Comparison of ENCODE assay signal across 12 cellular contexts in genomic region chr5:107359033-107359915, GRCh38.
DNase-seq lines count a peak whose midpoint lies in the region; ATAC-seq, FAIRE-seq and TF ChIP-seq lines count a peak whose summit lies in the region.
"Had no signal": no experiment of that assay in that cellular context is flagged by ENCODE, and none has a peak within 500 bp of the region (broad histone marks: within the 10 kb centered on the region; RNA-seq: fewer than 3 reads in every experiment).

No MANE protein-coding gene starts in this region.

- no peaks in the 10 kb centered on the region for H4K20me1 ChIP-seq in mammary epithelial cell (ENCODE audit: insufficient read depth, low read length)

- DNase-seq in GM18507 (ENCODE audit: extremely low spot score, insufficient read length, low read depth) = no peak
- DNase-seq in NCI-H82 (lab: John Stamatoyannopoulos, UW) = peak; percentile 72
- DNase-seq in mammary epithelial cell = peak; percentile 19
- DNase-seq in GM13976 (ENCODE audit: low spot score) = no peak
- DNase-seq in islet precursor cell = no peak
- DNase-seq: activated CD4-positive, alpha-beta memory T cell treated with anti-CD3 and anti-CD28 coated beads, Interleukin-2, amount 10 ng/mL, durations not matched to agents 7 days and 5 days; amniotic stem cell; gastrocnemius medialis had no signal

- dilution Hi-C loops in mammary epithelial cell (cut with HindIII; ENCODE audit: low sequenced_read_pairs) = no loop called here

- H3K4me3 ChIP-seq in mammary epithelial cell (replicated peaks in 1 of 3; ENCODE audit: insufficient read depth in 1 of 3, low read depth in 2 of 3, low read length in 3 of 3) = no peak overlapping the region
- no peak overlapping the region for H3K4me3 ChIP-seq in neutrophil (ENCODE audit: low read depth in 1 of 2, low read length in 1 of 2)
- H3K4me3 ChIP-seq: gastrocnemius medialis had no signal

- CTCF ChIA-PET in mammary epithelial cell (lab: Charles Lee; ENCODE audit: low non-redundant PET) = no interaction called here

- H3K4me1 ChIP-seq in mammary epithelial cell (ENCODE audit: insufficient read depth, low read length) = peaks cover 9% of the 10 kb centered on the region
- peaks cover 29 to 41% of the 10 kb centered on the region in 2 experiments for H3K4me1 ChIP-seq in neutrophil (ENCODE audit: control insufficient read depth in 1 of 2, insufficient read depth in 1 of 2, low read depth in 1 of 2, low read length in 1 of 2)
- H3K4me1 ChIP-seq: gastrocnemius medialis had no signal

- TF ChIP-seq CTCF in mammary epithelial cell (conservative IDR thresholded peaks at IDR 0.05 in 1 of 2, IDR thresholded peaks at IDR 0.05 in 1 of 2; ENCODE audit: extremely low read depth in 1 of 2, insufficient read depth in 1 of 2, low read depth in 1 of 2, low read length in 2 of 2) = no peak
- TF ChIP-seq CTCF in neutrophil (IDR thresholded peaks at IDR 0.05) = no peak
- no peak for TF ChIP-seq CTCF in GM13976 (IDR thresholded peaks at IDR 0.05; ENCODE audit: borderline replicate concordance, control extremely low read depth, extremely low read depth, insufficient read depth, missing control alignments)

- no TSS peak for BruUV-seq in mammary epithelial cell (replicated peaks; lab: Mats Ljungman, UMichigan)

- no peak overlapping the region for H3K9ac ChIP-seq in mammary epithelial cell (ENCODE audit: insufficient read depth, low read length)

- H3K79me2 ChIP-seq in mammary epithelial cell (ENCODE audit: insufficient read depth, low read length) = no peaks in the 10 kb centered on the region

- H3K27me3 ChIP-seq in mammary epithelial cell (ENCODE audit: insufficient read depth, low read length) (no peaks in the 10 kb centered on the region), neutrophil (no peaks in the 10 kb centered on the region)
- H3K27me3 ChIP-seq: gastrocnemius medialis had no signal

- H3K4me2 ChIP-seq in mammary epithelial cell (ENCODE audit: insufficient read depth, low read depth, low read length) = no peak overlapping the region

- no peak overlapping the region for H3K27ac ChIP-seq in mammary epithelial cell (ENCODE audit: insufficient read depth, low read depth, low read length)
- peak overlapping the region; percentile 21 for H3K27ac ChIP-seq in neutrophil
- H3K27ac ChIP-seq: gastrocnemius medialis had no signal

- WGBS in mammary epithelial cell (ENCODE audit: low coverage, missing lambda C conversion rate) = 94% methylated on average over 6 of the region's 6 CpGs

- in situ Hi-C loops in mammary epithelial cell (cut with MboI; ENCODE audit: low sequenced_read_pairs in 2 of 2) = no loop called here
- in situ Hi-C loops in GM13976 (cut with MboI; ENCODE audit: low sequenced_read_pairs, unreplicated experiment) = no loop called here

- peak; percentile 35 for FAIRE-seq in GM18507 (lab: Jason Lieb, UNC)

- peak overlapping the region; percentile 63 for H2AFZ ChIP-seq in mammary epithelial cell (ENCODE audit: low read depth, low read length)

- H3K9me3 ChIP-seq in mammary epithelial cell (replicated peaks; ENCODE audit: insufficient read depth, low read length) (no peaks in the 10 kb centered on the region), neutrophil (no peaks in the 10 kb centered on the region)
- H3K9me3 ChIP-seq: gastrocnemius medialis had no signal

- H3K36me3 ChIP-seq in mammary epithelial cell (ENCODE audit: insufficient read depth, low read length) (no peaks in the 10 kb centered on the region), neutrophil (no peaks in the 10 kb centered on the region)
- H3K36me3 ChIP-seq: gastrocnemius medialis had no signal

- no peak for ATAC-seq in GM21447 (IDR thresholded peaks at IDR 0.05; ENCODE audit: unreplicated experiment)
- ATAC-seq in GM18909 (IDR thresholded peaks at IDR 0.05; ENCODE audit: poor library complexity, unreplicated experiment) = no peak
- ATAC-seq: gastrocnemius medialis, Right ventricle myocardium inferior had no signal

- intact Hi-C loops in mammary epithelial cell (cut with micrococcal nuclease) = loop anchor here (10.0 kb wide), 1 partner anchor 254 kb away; no protein-coding TSS in a partner anchor

Comparison
In these comparisons a context has a peak if more than half of its experiments do, and no peak if none do; other contexts are left out.
1. DNase-seq: peak in NCI-H82 (single experiment) and mammary epithelial cell (single experiment); none in GM18507 (single experiment), GM13976 (single experiment) and islet precursor cell (single experiment).